In the genomic region with DNA sequence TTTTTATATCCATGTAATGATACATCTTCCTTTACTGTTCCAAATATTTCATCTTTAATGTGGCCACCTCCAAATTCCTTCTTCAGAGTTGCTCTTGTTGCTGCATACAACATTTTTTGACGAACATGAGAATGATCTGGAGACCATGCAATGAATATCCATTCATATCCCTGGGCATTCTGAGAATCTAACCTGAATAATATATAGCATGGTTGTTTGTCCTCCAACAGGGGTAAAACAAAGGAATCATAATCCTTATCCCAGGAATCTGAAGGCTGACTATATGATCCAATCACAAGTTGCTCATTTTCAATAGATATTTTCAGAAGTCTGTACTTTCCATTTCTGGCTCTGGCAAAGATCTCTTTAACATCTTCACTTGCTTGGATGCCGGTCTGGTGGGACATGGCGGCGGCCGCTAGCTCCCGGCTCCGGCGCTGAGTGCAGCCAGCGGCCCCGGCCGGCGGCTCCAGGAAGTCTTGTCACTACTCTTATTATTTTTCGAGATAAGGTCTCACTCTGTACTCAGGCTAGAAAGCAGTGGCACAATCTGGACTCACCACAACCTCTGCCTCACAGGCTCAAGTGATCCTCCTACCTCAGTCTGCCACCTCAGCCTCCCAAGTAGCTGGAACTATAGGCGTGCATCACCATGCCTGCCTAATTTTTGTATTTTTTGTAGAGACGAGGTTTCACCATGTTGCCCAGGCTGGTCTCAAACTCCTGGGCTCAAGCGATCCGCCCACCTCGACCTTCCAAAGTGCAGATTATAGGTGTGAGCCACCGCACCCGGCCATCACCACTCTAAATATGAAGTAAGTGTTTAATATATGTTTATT, we compare ENCODE assay signal across 15 cellular contexts. TPM values are rescaled to one million over a fixed set of nuclear protein-coding genes. Genes with fewer than 3 reads are reported as not detected.
"Had no signal": no experiment of that assay in that cellular context is flagged by ENCODE, and none has a peak within 500 bp of the region (broad histone marks: within the 10 kb centered on the region; RNA-seq: fewer than 3 reads in every experiment).

No MANE protein-coding gene starts in this region.

RNA-seq across cellular contexts. Expression of a gene that starts 42.4 kb away (rescaled TPM):
- total RNA-seq: activated CD8-positive, alpha-beta T cell treated with anti-CD3 and anti-CD28 coated beads, Interleukin-2, amount 10 ng/mL, durations not matched to agents 7 days and 5 days; activated T-helper 1 cell treated with anti-CD3 and anti-CD28 coated beads, Interleukin-12 subunit alpha, Interleukin-12 subunit beta, Interleukin-2, Interleukin-4 antibody, amounts not matched to agents 30 ng/mL and 10 ng/mL and 1 ng/mL, durations not matched to agents 14 hours and 24 hours and 36 hours; aorta; cardiac septum; chondrocyte; esophagus muscularis mucosa; gastroesophageal sphincter; left colon; lung; naive thymus-derived CD8-positive, alpha-beta T cell; osteoblast; posterior vena cava; renal cortical epithelial cell; vagina had no signal
- polyA plus RNA-seq: adipose tissue; aorta; lung; naive thymus-derived CD8-positive, alpha-beta T cell had no signal
